In the genomic region with DNA sequence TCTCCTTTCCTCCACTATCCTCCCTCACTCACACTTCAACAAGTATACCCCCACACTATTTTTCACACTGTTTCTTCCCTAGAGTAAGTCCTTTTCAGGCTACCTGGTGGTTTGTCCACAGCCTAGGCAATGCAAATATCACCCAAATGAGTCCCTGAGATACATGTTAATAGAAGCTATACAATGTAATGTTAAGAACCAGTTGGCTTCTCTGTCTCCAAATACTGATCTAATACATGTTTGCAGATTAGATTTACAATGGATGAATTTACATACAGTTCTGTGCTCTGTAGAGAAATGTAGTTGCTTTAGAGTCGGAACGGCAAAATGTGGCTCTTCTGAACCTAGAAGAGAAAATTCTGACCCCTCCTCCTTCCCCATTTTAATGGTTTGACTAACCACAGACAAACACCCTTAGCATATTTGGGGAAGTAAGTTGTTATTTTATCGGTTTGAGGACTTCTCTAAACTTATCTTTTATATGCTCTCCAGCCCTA, we compare ENCODE assay signal across 8 cellular contexts.
DNase-seq lines count a peak whose midpoint lies in the region; ATAC-seq and TF ChIP-seq lines count a peak whose summit lies in the region.

No MANE protein-coding gene starts in this region.

- H3K9me3 ChIP-seq in lung (ENCODE audit: control insufficient read depth in 2 of 2, insufficient read depth in 1 of 2, low read length in 1 of 2), result no peaks in the 10 kb centered on the region

- ATAC-seq in HG02588 (IDR thresholded peaks at IDR 0.05; ENCODE audit: unreplicated experiment) (peak; percentile 46), lung (ENCODE audit: insufficient read depth, low FRiP score) (peak; percentile 61)

- TF ChIP-seq CTCF in GM12864 (IDR thresholded peaks at IDR 0.05; ENCODE audit: low read depth, low read length, missing control alignments) (no peak), lung (IDR thresholded peaks at IDR 0.05; ENCODE audit: control extremely low read depth, extremely low read depth) (no peak)

- no peaks in the 10 kb centered on the region for H3K27me3 ChIP-seq in lung (ENCODE audit: control insufficient read depth, insufficient read depth)

- peaks cover 0 to 3% of the 10 kb centered on the region in 2 donors for H3K4me1 ChIP-seq in lung (ENCODE audit: control insufficient read depth in 2 of 2, insufficient read depth in 2 of 2, low read length in 2 of 2)

- H3K4me3 ChIP-seq in GM12864 (ENCODE audit: low read depth, low read length), result peak overlapping the region; percentile 44
- no peak overlapping the region for H3K4me3 ChIP-seq in lung

- WGBS in lung, 2 donors, result 28 to 35% methylated on average over 3 of the region's 3 CpGs

- peak overlapping the region in 1 of 2 donors; percentile 49 for H3K27ac ChIP-seq in lung (ENCODE audit: low read depth in 1 of 2, low read length in 1 of 2)

- no peaks in the 10 kb centered on the region for H3K36me3 ChIP-seq in lung (ENCODE audit: control insufficient read depth in 2 of 2, insufficient read depth in 2 of 2, low read length in 2 of 2)

- no peak for DNase-seq in GM12864 (ENCODE audit: low read depth)
- DNase-seq in RPMI8226, result peak; percentile 83
- DNase-seq in lung (ENCODE audit: low spot score), result no peak
- no peak for DNase-seq in activated effector memory CD4-positive, alpha-beta T cell treated with anti-CD3 and anti-CD28 coated beads, Interleukin-2, amount 50 U/mL, for 16 hours
- no peak for DNase-seq in hypothalamus (lab: John Stamatoyannopoulos, UW)
- no peak for DNase-seq in HT-29 (ENCODE audit: low spot score)
- DNase-seq in NCI-H82 treated with DMSO at 0.1 percent for 48 hours (lab: John Stamatoyannopoulos, UW; ENCODE audit: unreplicated experiment), result no peak
